ENCODE assay signal across 13 cellular contexts in the genomic region with DNA sequence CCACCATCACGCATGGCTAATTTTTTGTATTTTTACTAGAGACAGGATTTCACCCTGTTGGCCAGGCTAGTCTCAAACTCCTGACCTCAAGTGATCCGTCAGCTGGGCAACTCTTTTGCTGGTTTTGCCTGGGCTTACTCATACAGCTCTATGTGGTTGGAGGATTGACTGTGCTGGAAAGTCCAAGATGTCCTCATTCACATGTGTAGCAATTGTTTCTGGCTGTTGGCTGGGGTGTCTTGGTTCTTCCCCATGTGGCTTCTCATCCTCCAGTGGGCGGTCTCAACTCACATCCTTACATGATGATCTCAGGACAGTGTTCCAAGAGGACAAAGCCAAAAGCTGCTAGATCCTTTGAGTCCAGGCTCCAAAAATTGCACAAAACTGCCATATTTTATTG. TPM values are rescaled to one million over a fixed set of nuclear protein-coding genes. Genes with fewer than 3 reads are reported as not detected.
DNase-seq lines count a peak whose midpoint lies in the region; ATAC-seq, FAIRE-seq and TF ChIP-seq lines count a peak whose summit lies in the region.
"Had no signal": no experiment of that assay in that cellular context is flagged by ENCODE, and none has a peak within 500 bp of the region (broad histone marks: within the 10 kb centered on the region; RNA-seq: fewer than 3 reads in every experiment).

No MANE protein-coding gene starts in this region.

- H3K27me3 ChIP-seq in adrenal gland: no peaks in the 10 kb centered on the region
- H3K27me3 ChIP-seq: spleen had no signal

- H3K4me3 ChIP-seq in fibroblast of mammary gland (ENCODE audit: control insufficient read depth, low read depth, low read length) (no peak overlapping the region), adrenal gland (no peak overlapping the region)
- H3K4me3 ChIP-seq: spleen had no signal

- DNase-seq in fibroblast of mammary gland (ENCODE audit: low read depth) (peak; percentile 64), medulla oblongata (ENCODE audit: extremely low spot score) (no peak), frontal cortex (ENCODE audit: low spot score in 2 of 2) (no peak), adrenal gland (no peak)
- DNase-seq in activated T-helper 1 cell treated with anti-CD3 and anti-CD28 coated beads, Interleukin-12 subunit alpha, Interleukin-12 subunit beta, Interleukin-2, Interleukin-4 antibody, amounts not matched to agents 30 ng/mL and 10 ng/mL and 1 ng/mL, durations not matched to agents 14 hours and 24 hours and 36 hours (ENCODE audit: low spot score): no peak
- DNase-seq: activated CD8-positive, alpha-beta memory T cell treated with anti-CD3 and anti-CD28 coated beads for 24 hours; DMS153; NCI-H2171 treated with DMSO at 0.1 percent for 48 hours; spleen had no signal

- no peaks in the 10 kb centered on the region for H3K9me3 Mint-ChIP-seq in activated T-helper 1 cell treated with anti-CD3 and anti-CD28 coated beads, Interleukin-12 subunit alpha, Interleukin-12 subunit beta, Interleukin-2, Interleukin-4 antibody, amounts not matched to agents 30 ng/mL and 10 ng/mL and 1 ng/mL, durations not matched to agents 14 hours and 24 hours and 36 hours

- 93 to 100% (median 96%) methylated on average over 3 of the region's 3 CpGs for WGBS in adrenal gland, 4 donors

- H3K36me3 ChIP-seq in adrenal gland (replicated peaks in 1 of 2): no peaks in the 10 kb centered on the region
- H3K36me3 ChIP-seq: spleen had no signal

- TF ChIP-seq POLR2A in adrenal gland (IDR thresholded peaks at IDR 0.05): no peak

- H3K4me1 ChIP-seq in adrenal gland (replicated peaks in 1 of 2): peaks cover 0 to 5% of the 10 kb centered on the region in 2 donors

- peaks cover 5% of the 10 kb centered on the region for H3K27me3 Mint-ChIP-seq in activated T-helper 1 cell treated with anti-CD3 and anti-CD28 coated beads, Interleukin-12 subunit alpha, Interleukin-12 subunit beta, Interleukin-2, Interleukin-4 antibody, amounts not matched to agents 30 ng/mL and 10 ng/mL and 1 ng/mL, durations not matched to agents 14 hours and 24 hours and 36 hours (ENCODE audit: insufficient read depth)

- H3K36me3 Mint-ChIP-seq in activated T-helper 1 cell treated with anti-CD3 and anti-CD28 coated beads, Interleukin-12 subunit alpha, Interleukin-12 subunit beta, Interleukin-2, Interleukin-4 antibody, amounts not matched to agents 30 ng/mL and 10 ng/mL and 1 ng/mL, durations not matched to agents 14 hours and 24 hours and 36 hours (ENCODE audit: low read depth): no peaks in the 10 kb centered on the region

- no peak for TF ChIP-seq CTCF in fibroblast of mammary gland (conservative IDR thresholded peaks at IDR 0.05; ENCODE audit: control insufficient read depth, insufficient read depth, low read depth, low read length)
- no peak for TF ChIP-seq CTCF in adrenal gland (IDR thresholded peaks at IDR 0.05)

- ATAC-seq in GM18508 (IDR thresholded peaks at IDR 0.05; ENCODE audit: insufficient read depth, unreplicated experiment) (peak; percentile 87), GM21381 (IDR thresholded peaks at IDR 0.05; ENCODE audit: unreplicated experiment) (peak; percentile 77), HG03097 (IDR thresholded peaks at IDR 0.05; ENCODE audit: low FRiP score, unreplicated experiment) (peak; percentile 81)
- ATAC-seq: Right ventricle myocardium inferior had no signal

- H3K27ac Mint-ChIP-seq in activated T-helper 1 cell treated with anti-CD3 and anti-CD28 coated beads, Interleukin-12 subunit alpha, Interleukin-12 subunit beta, Interleukin-2, Interleukin-4 antibody, amounts not matched to agents 30 ng/mL and 10 ng/mL and 1 ng/mL, durations not matched to agents 14 hours and 24 hours and 36 hours: no peak overlapping the region

- no peak overlapping the region for H3K4me3 Mint-ChIP-seq in activated T-helper 1 cell treated with anti-CD3 and anti-CD28 coated beads, Interleukin-12 subunit alpha, Interleukin-12 subunit beta, Interleukin-2, Interleukin-4 antibody, amounts not matched to agents 30 ng/mL and 10 ng/mL and 1 ng/mL, durations not matched to agents 14 hours and 24 hours and 36 hours

- H3K4me1 Mint-ChIP-seq in activated T-helper 1 cell treated with anti-CD3 and anti-CD28 coated beads, Interleukin-12 subunit alpha, Interleukin-12 subunit beta, Interleukin-2, Interleukin-4 antibody, amounts not matched to agents 30 ng/mL and 10 ng/mL and 1 ng/mL, durations not matched to agents 14 hours and 24 hours and 36 hours (ENCODE audit: low read depth): no peaks in the 10 kb centered on the region

- H3K27ac ChIP-seq in adrenal gland: no peak overlapping the region
- H3K27ac ChIP-seq: spleen had no signal

- H3K9me3 ChIP-seq in adrenal gland (replicated peaks in 1 of 3): no peaks in the 10 kb centered on the region

- FAIRE-seq in frontal cortex (lab: Jason Lieb, UNC): no peak

- intact Hi-C loops in activated T-helper 1 cell treated with anti-CD3 and anti-CD28 coated beads, Interleukin-12 subunit alpha, Interleukin-12 subunit beta, Interleukin-2, Interleukin-4 antibody, amounts not matched to agents 30 ng/mL and 10 ng/mL and 1 ng/mL, durations not matched to agents 14 hours and 24 hours and 36 hours (cut with micrococcal nuclease): loop anchor here (1.0 kb wide), 1 partner anchor 24 kb away; no protein-coding TSS in a partner anchor
- intact Hi-C loops in adrenal gland (cut with DNase I): no loop called here

RNA-seq across cellular contexts. Expression of a gene that starts 53.3 kb away (rescaled TPM):
- total RNA-seq in frontal cortex (not detected), adrenal gland (not detected)
- not detected in 2 replicates for total RNA-seq in activated T-helper 1 cell treated with anti-CD3 and anti-CD28 coated beads, Interleukin-12 subunit alpha, Interleukin-12 subunit beta, Interleukin-2, Interleukin-4 antibody, amounts not matched to agents 30 ng/mL and 10 ng/mL and 1 ng/mL, durations not matched to agents 14 hours and 24 hours and 36 hours
- polyA plus RNA-seq in adrenal gland: not detected
- total RNA-seq: Right ventricle myocardium inferior, spleen had no signal
